In the genomic region with DNA sequence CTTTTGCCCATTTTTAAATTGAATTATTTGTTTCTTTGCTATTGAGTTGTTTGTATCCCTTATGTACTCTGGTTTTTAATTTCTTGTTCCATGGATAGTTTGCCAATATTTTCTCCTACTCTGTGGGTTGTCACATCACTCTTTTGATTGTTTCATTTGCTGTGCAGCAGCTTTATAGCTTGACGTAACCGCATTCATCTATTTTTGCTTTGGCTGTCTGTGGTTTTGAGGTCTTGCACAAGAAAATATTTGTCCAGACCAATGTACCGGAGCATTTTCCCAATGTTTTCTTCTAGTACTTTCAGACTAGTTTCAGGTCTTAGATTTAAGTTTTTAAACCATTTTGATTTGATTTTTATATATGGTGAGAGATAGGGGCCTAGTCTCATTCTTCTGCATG, we compare ENCODE assay signal across 18 cellular contexts. TPM values are rescaled to one million over a fixed set of nuclear protein-coding genes. Genes with fewer than 3 reads are reported as not detected.
DNase-seq lines count a peak whose midpoint lies in the region; ATAC-seq, FAIRE-seq and TF ChIP-seq lines count a peak whose summit lies in the region.
"Had no signal": no experiment of that assay in that cellular context is flagged by ENCODE, and none has a peak within 500 bp of the region (broad histone marks: within the 10 kb centered on the region; RNA-seq: fewer than 3 reads in every experiment).

No MANE protein-coding gene starts in this region.

- H3K4me3 ChIP-seq in urinary bladder (ENCODE audit: low read depth, low read length): no peak overlapping the region
- H3K4me3 ChIP-seq: heart right ventricle, PC-9 had no signal

- DNase-seq in H54 (ENCODE audit: insufficient read length, low spot score): no peak
- peak; percentile 38 for DNase-seq in SKM-1 treated with dmso at 0.1 percent for 144 hours (lab: John Stamatoyannopoulos, UW; ENCODE audit: unreplicated experiment)
- DNase-seq in fibroblast of peridontal ligament (ENCODE audit: extremely low read depth): peak; percentile 94
- DNase-seq in ecto neural progenitor cell (ENCODE audit: low spot score): no peak
- DNase-seq in ACHN: no peak
- no peak for DNase-seq in activated T-cell treated with anti-CD3 and anti-CD28 coated beads, Interleukin-2, amount 50 U/mL, for 72 hours
- DNase-seq: activated CD4-positive, alpha-beta T cell treated with anti-CD3 and anti-CD28 coated beads for 36 hours; activated T-cell treated with anti-CD3 and anti-CD28 coated beads, Interleukin-2, amount 50 U/mL, for 48 hours; amygdala; effector CD8-positive, alpha-beta T cell; heart right ventricle; NCI-H1105; PC-9 had no signal

- 92% methylated on average over 3 of the region's 3 CpGs for WGBS in urinary bladder

- in situ Hi-C loops in ACHN (cut with HindIII; ENCODE audit: low pct_ligation_motif_present, low pct_unique_long_range_greater_than_20kb, low sequenced_read_pairs): no loop called here

- peaks cover 4 to 7% of the 10 kb centered on the region in 2 donors for H3K9me3 Mint-ChIP-seq in activated T-cell treated with anti-CD3 and anti-CD28 coated beads, Interleukin-2, amount 50 U/mL, for 72 hours
- H3K9me3 Mint-ChIP-seq: T-helper 1 cell treated with Interleukin-12 subunit alpha and Interleukin-12 subunit beta and Interleukin-4 antibody, amounts not matched to agents 30 μg/mL and 1 μg/mL, for 36 hours had no signal

- no peak for TF ChIP-seq POLR2A in H54 (IDR thresholded peaks at IDR 0.05; ENCODE audit: low read depth, low read length)

- FAIRE-seq in H54 (lab: Jason Lieb, UNC): peak; percentile 55

- H3K27me3 Mint-ChIP-seq in activated T-cell treated with anti-CD3 and anti-CD28 coated beads, Interleukin-2, amount 50 U/mL, for 72 hours (ENCODE audit: low read depth): peaks cover 20% of the 10 kb centered on the region

- no peaks in the 10 kb centered on the region for H3K4me1 Mint-ChIP-seq in activated T-cell treated with anti-CD3 and anti-CD28 coated beads, Interleukin-2, amount 50 U/mL, for 72 hours (ENCODE audit: low read depth)
- H3K4me1 Mint-ChIP-seq: activated CD4-positive, alpha-beta T cell treated with anti-CD3 and anti-CD28 coated beads for 36 hours had no signal

- H3K36me3 Mint-ChIP-seq in activated T-cell treated with anti-CD3 and anti-CD28 coated beads, Interleukin-2, amount 50 U/mL, for 72 hours (ENCODE audit: insufficient read depth in 2 of 2): peaks cover 0 to 2% of the 10 kb centered on the region in 2 donors

- no peak overlapping the region for H3K4me3 Mint-ChIP-seq in activated T-cell treated with anti-CD3 and anti-CD28 coated beads, Interleukin-2, amount 50 U/mL, for 72 hours
- H3K4me3 Mint-ChIP-seq: activated CD4-positive, alpha-beta T cell treated with anti-CD3 and anti-CD28 coated beads for 36 hours; natural killer cell treated with Interleukin-12 subunit alpha and Interleukin-12 subunit beta and Interleukin-15 and Interleukin-18, amount 100 ng/mL, for 72 hours; T-helper 1 cell treated with Interleukin-12 subunit alpha and Interleukin-12 subunit beta and Interleukin-4 antibody, amounts not matched to agents 30 μg/mL and 1 μg/mL, for 36 hours had no signal

- no peaks in the 10 kb centered on the region for H3K36me3 ChIP-seq in urinary bladder (ENCODE audit: insufficient read depth)
- H3K36me3 ChIP-seq: heart right ventricle had no signal

- ATAC-seq in activated T-cell treated with anti-CD3 and anti-CD28 coated beads, Interleukin-2, amount 50 U/mL, for 72 hours (replicated peaks in 1 of 2): no peak
- ATAC-seq: activated CD4-positive, alpha-beta T cell treated with anti-CD3 and anti-CD28 coated beads for 36 hours; heart right ventricle; natural killer cell treated with Interleukin-12 subunit alpha and Interleukin-12 subunit beta and Interleukin-15 and Interleukin-18, amount 100 ng/mL, for 72 hours; sciatic nerve had no signal

- H3K27ac ChIP-seq in urinary bladder (ENCODE audit: low read depth): peak overlapping the region; percentile 38
- H3K27ac ChIP-seq: heart right ventricle, PC-9 had no signal

- H3K4me1 ChIP-seq in urinary bladder (ENCODE audit: insufficient read depth): no peaks in the 10 kb centered on the region
- H3K4me1 ChIP-seq: heart right ventricle had no signal

- H3K27ac Mint-ChIP-seq in activated T-cell treated with anti-CD3 and anti-CD28 coated beads, Interleukin-2, amount 50 U/mL, for 72 hours: no peak overlapping the region
- H3K27ac Mint-ChIP-seq: activated CD4-positive, alpha-beta T cell treated with anti-CD3 and anti-CD28 coated beads for 36 hours; natural killer cell treated with Interleukin-12 subunit alpha and Interleukin-12 subunit beta and Interleukin-15 and Interleukin-18, amount 100 ng/mL, for 72 hours; T-helper 1 cell treated with Interleukin-12 subunit alpha and Interleukin-12 subunit beta and Interleukin-4 antibody, amounts not matched to agents 30 μg/mL and 1 μg/mL, for 36 hours had no signal

RNA-seq across cellular contexts. Expression of a gene that starts 36.2 kb away (rescaled TPM):
- 2.9 TPM for total RNA-seq in urinary bladder
- polyA plus RNA-seq in urinary bladder: 3.3 TPM
- total RNA-seq in activated T-cell treated with anti-CD3 and anti-CD28 coated beads, Interleukin-2, amount 50 U/mL, for 72 hours: not detected
- total RNA-seq: activated CD4-positive, alpha-beta T cell treated with anti-CD3 and anti-CD28 coated beads for 36 hours; HT-29; natural killer cell treated with Interleukin-12 subunit alpha and Interleukin-12 subunit beta and Interleukin-15 and Interleukin-18, amount 100 ng/mL, for 72 hours had no signal

Comparison
In these comparisons a context has a peak if more than half of its experiments do, and no peak if none do; other contexts are left out.
1. DNase-seq: peak in SKM-1 treated with dmso at 0.1 percent for 144 hours (single experiment) and fibroblast of peridontal ligament (single experiment); none in H54 (single experiment), ecto neural progenitor cell (single experiment), ACHN (single experiment) and activated T-cell treated with anti-CD3 and anti-CD28 coated beads, Interleukin-2, amount 50 U/mL, for 72 hours (0 of 2).